In genomic region chr5:140569197-140569596, GRCh38 we compare ENCODE assay signal across 10 cellular contexts. TPM values are rescaled to one million over a fixed set of nuclear protein-coding genes. Genes with fewer than 3 reads are reported as not detected.
A peak's percentile ranks its signal among the peaks of the same experiment; 100 is the strongest.
DNase-seq lines count a peak whose midpoint lies in the region; ATAC-seq and TF ChIP-seq lines count a peak whose summit lies in the region.
"Had no signal": no experiment of that assay in that cellular context is flagged by ENCODE, and none has a peak within 500 bp of the region (broad histone marks: within the 10 kb centered on the region; RNA-seq: fewer than 3 reads in every experiment).

No MANE protein-coding gene starts in this region.

- TF ChIP-seq CTCF in colonic mucosa (IDR thresholded peaks at IDR 0.05): no peak
- no peak for TF ChIP-seq CTCF in nephron progenitor cell (IDR thresholded peaks at IDR 0.05)

- no peaks in the 10 kb centered on the region for H3K9me3 Mint-ChIP-seq in nephron progenitor cell

- H3K27me3 Mint-ChIP-seq in nephron progenitor cell (ENCODE audit: low read depth, poor library complexity): peaks cover 6% of the 10 kb centered on the region

- DNase-seq in colonic mucosa: no peak
- DNase-seq in dermis blood vessel endothelial cell: no peak
- DNase-seq in activated effector memory CD4-positive, alpha-beta T cell treated with Interleukin-2 at 50 U/mL for 16 hours: no peak
- no peak for DNase-seq in nephron progenitor cell
- DNase-seq: NCI-H1105 treated with DMSO at 0.1 percent for 48 hours; stimulated activated CD4-positive, alpha-beta T cell treated with anti-CD3 and anti-CD28 coated beads, Interleukin-2, amount 100 ng/mL, for 48 hours had no signal

- H3K9me3 ChIP-seq in colonic mucosa (no peaks in the 10 kb centered on the region), skeletal muscle tissue (ENCODE audit: control insufficient read depth in 3 of 3, low read length in 3 of 3) (no peaks in the 10 kb centered on the region)

- H3K36me3 ChIP-seq in colonic mucosa (peaks cover 8% of the 10 kb centered on the region), skeletal muscle tissue (ENCODE audit: control insufficient read depth in 3 of 3, insufficient read depth in 3 of 3, low read length in 3 of 3) (peaks cover 18 to 26% (median 23%) of the 10 kb centered on the region in 3 donors)

- H3K27ac ChIP-seq in colonic mucosa (peak overlapping the region; percentile 0), skeletal muscle tissue (ENCODE audit: low read depth, low read length) (peak overlapping the region; percentile 93)

- peaks cover 17% of the 10 kb centered on the region for H3K4me1 Mint-ChIP-seq in nephron progenitor cell

- ATAC-seq in GM18511 (IDR thresholded peaks at IDR 0.05; ENCODE audit: unreplicated experiment) (peak; percentile 35), HG02938 (IDR thresholded peaks at IDR 0.05; ENCODE audit: unreplicated experiment) (peak; percentile 29), HG02870 (IDR thresholded peaks at IDR 0.05; ENCODE audit: unreplicated experiment) (no peak)

- H3K4me3 Mint-ChIP-seq in nephron progenitor cell: no peak overlapping the region

- H3K4me1 ChIP-seq in colonic mucosa (peaks cover 5% of the 10 kb centered on the region), skeletal muscle tissue (ENCODE audit: control insufficient read depth in 3 of 3, insufficient read depth in 3 of 3, low read length in 3 of 3) (peaks cover 72 to 82% (median 78%) of the 10 kb centered on the region in 3 donors)

- peaks cover 11% of the 10 kb centered on the region for H3K36me3 Mint-ChIP-seq in nephron progenitor cell (ENCODE audit: low read depth)

- H3K9ac ChIP-seq in colonic mucosa (ENCODE audit: low read depth in 2 of 2, low read length in 2 of 2): peak overlapping the region in 1 of 2 donors; percentile 21
- peak overlapping the region; percentile 17 to 75 (median 68) for H3K9ac ChIP-seq in skeletal muscle tissue (ENCODE audit: low read depth in 1 of 3, low read length in 3 of 3)

- intact Hi-C loops in colonic mucosa (cut with DNase I): loop anchor here (5.0 kb wide), 1 partner anchor 63 kb away; the partner anchor contains the start of gene CD14

- H3K4me3 ChIP-seq in colonic mucosa (no peak overlapping the region), skeletal muscle tissue (ENCODE audit: low read length in 3 of 3) (peak overlapping the region in 2 of 3 donors; percentile 3 to 29)

- H3K27me3 ChIP-seq in colonic mucosa: no peaks in the 10 kb centered on the region
- no peaks in the 10 kb centered on the region for H3K27me3 ChIP-seq in skeletal muscle tissue (ENCODE audit: control insufficient read depth in 3 of 3, insufficient read depth in 3 of 3, low read length in 3 of 3)

- H3K27ac Mint-ChIP-seq in nephron progenitor cell: no peak overlapping the region

RNA-seq across cellular contexts. Expression of gene SLC35A4, which starts 4.6 kb away (rescaled TPM):
- total RNA-seq in colonic mucosa (100 to 1,000 TPM in 1 of 2 donors, 10 to 100 TPM in 1; 78.1 to 129 TPM), skeletal muscle tissue (7.3 TPM), dermis blood vessel endothelial cell (30.1 and 61.0 TPM in 2 replicates)

RNA-seq across cellular contexts. Expression of gene APBB3, which starts 4.8 kb away (rescaled TPM):
- 10 to 100 TPM; 11.0 to 17.0 TPM for total RNA-seq in colonic mucosa
- 7.3 TPM for total RNA-seq in skeletal muscle tissue
- 8.2 and 16.2 TPM in 2 replicates for total RNA-seq in dermis blood vessel endothelial cell

RNA-seq across cellular contexts. Expression of gene SRA1, which starts 11.9 kb away (rescaled TPM):
- total RNA-seq in colonic mucosa (10 to 100 TPM; 24.5 to 34.1 TPM), skeletal muscle tissue (15.1 TPM), dermis blood vessel endothelial cell (19.1 and 25.7 TPM in 2 replicates)

RNA-seq across cellular contexts. Expression of gene EIF4EBP3, which starts 21.7 kb away (rescaled TPM):
- total RNA-seq in colonic mucosa (10 to 100 TPM; 13.5 to 13.8 TPM), skeletal muscle tissue (not detected), dermis blood vessel endothelial cell (0.37 and 0.51 TPM in 2 replicates)
